Comparison of ENCODE assay signal across 10 cellular contexts in the genomic region with DNA sequence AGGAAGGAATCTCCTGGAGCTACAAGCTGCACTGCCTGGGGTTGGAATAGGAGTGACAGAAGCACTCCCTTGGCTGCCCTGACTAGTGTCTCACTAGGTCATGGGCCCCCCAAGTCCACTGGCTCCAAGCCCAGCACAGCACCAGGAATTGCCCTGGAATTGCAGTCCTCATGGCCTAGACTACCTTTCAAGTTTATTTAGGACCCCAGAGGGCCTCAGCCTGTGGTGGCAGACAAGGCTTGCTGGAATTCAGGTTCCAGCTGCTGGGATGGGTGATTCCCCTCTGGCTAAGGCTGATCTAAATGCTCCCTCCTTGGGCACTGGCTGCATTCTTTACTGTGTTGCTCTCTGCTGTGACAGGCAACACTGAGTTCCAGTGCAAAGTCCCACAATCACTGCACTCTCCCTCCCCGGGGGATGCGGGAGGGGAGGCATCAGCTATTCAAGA. TPM values are rescaled to one million over a fixed set of nuclear protein-coding genes. Genes with fewer than 3 reads are reported as not detected.
DNase-seq lines count a peak whose midpoint lies in the region; ATAC-seq and TF ChIP-seq lines count a peak whose summit lies in the region.
"Had no signal": no experiment of that assay in that cellular context is flagged by ENCODE, and none has a peak within 500 bp of the region (broad histone marks: within the 10 kb centered on the region; RNA-seq: fewer than 3 reads in every experiment).

No MANE protein-coding gene starts in this region.

- ATAC-seq in HG03139 (IDR thresholded peaks at IDR 0.05; ENCODE audit: unreplicated experiment): no peak

- peak overlapping the region; percentile 68 for H3K4me3 Mint-ChIP-seq in HFFc6
- H3K4me3 Mint-ChIP-seq: T-helper 1 cell treated with Interleukin-12 subunit alpha and Interleukin-12 subunit beta and Interleukin-4 antibody, amounts not matched to agents 30 μg/mL and 1 μg/mL, for 36 hours had no signal

- H2AFZ ChIP-seq in smooth muscle cell (ENCODE audit: low read depth): no peak overlapping the region

- H3K9me3 Mint-ChIP-seq in HFFc6: no peaks in the 10 kb centered on the region; the same call in 1 of the 2 replicates

- H3K79me2 ChIP-seq in smooth muscle cell (ENCODE audit: low read depth): no peaks in the 10 kb centered on the region

- no peak overlapping the region for H3K9ac ChIP-seq in smooth muscle cell (ENCODE audit: low read depth)

- H3K27ac Mint-ChIP-seq in HFFc6: peak overlapping the region; percentile 93
- H3K27ac Mint-ChIP-seq: T-helper 1 cell treated with Interleukin-12 subunit alpha and Interleukin-12 subunit beta and Interleukin-4 antibody, amounts not matched to agents 30 μg/mL and 1 μg/mL, for 36 hours had no signal

- peaks cover 55% of the 10 kb centered on the region for H3K4me1 Mint-ChIP-seq in HFFc6 (ENCODE audit: low read depth)

- TF ChIP-seq CTCF in HFFc6 (IDR thresholded peaks at IDR 0.05) (no peak), brain microvascular endothelial cell (IDR thresholded peaks at IDR 0.05; ENCODE audit: low read depth, low read length, missing control alignments) (no peak), smooth muscle cell (IDR thresholded peaks at IDR 0.05; ENCODE audit: borderline replicate concordance, insufficient read depth, poor library complexity, severe bottlenecking) (no peak)

- H3K36me3 ChIP-seq in brain microvascular endothelial cell (replicated peaks) (peaks cover 20% of the 10 kb centered on the region), smooth muscle cell (ENCODE audit: low read depth) (peaks cover 2% of the 10 kb centered on the region)

- H3K36me3 Mint-ChIP-seq in HFFc6 (ENCODE audit: low read depth): peaks cover 64% of the 10 kb centered on the region

- no peaks in the 10 kb centered on the region for H3K27me3 ChIP-seq in brain microvascular endothelial cell (replicated peaks)
- no peaks in the 10 kb centered on the region for H3K27me3 ChIP-seq in smooth muscle cell (ENCODE audit: low read depth)

- no peaks in the 10 kb centered on the region for H4K20me1 ChIP-seq in smooth muscle cell (ENCODE audit: low read depth)

- H3K4me2 ChIP-seq in smooth muscle cell: peak overlapping the region; percentile 1

- peaks cover 15% of the 10 kb centered on the region for H3F3A ChIP-seq in smooth muscle cell (ENCODE audit: low read depth)

- 87% methylated on average over 2 of the region's 2 CpGs for WGBS in smooth muscle cell (ENCODE audit: low lambda C conversion rate)

- no peaks in the 10 kb centered on the region for H3K9me3 ChIP-seq in smooth muscle cell (replicated peaks; ENCODE audit: low read depth)

- no peaks in the 10 kb centered on the region for H3K4me1 ChIP-seq in smooth muscle cell (ENCODE audit: low read depth)

- H3K4me3 ChIP-seq in brain microvascular endothelial cell (ENCODE audit: low read depth, low read length) (no peak overlapping the region), smooth muscle cell (no peak overlapping the region)

- DNase-seq in HFFc6 (peak; percentile 13), brain microvascular endothelial cell (peak; percentile 11), iris pigment epithelial cell (ENCODE audit: low read depth) (peak; percentile 15), smooth muscle cell (lab: John Stamatoyannopoulos, UW; ENCODE audit: unreplicated experiment) (no peak), inferior parietal cortex (ENCODE audit: extremely low spot score) (no peak), dermis blood vessel endothelial cell (no peak), activated gamma-delta T cell treated with Interleukin-2 at 50 U/mL for 16 hours (no peak)
- DNase-seq: COR-L47 had no signal

- peaks cover 1% of the 10 kb centered on the region for H3K27me3 Mint-ChIP-seq in HFFc6 (ENCODE audit: insufficient read depth)

- in situ Hi-C loops in brain microvascular endothelial cell (cut with HindIII; ENCODE audit: low pct_ligation_motif_present, low sequenced_read_pairs): no loop called here

- peak overlapping the region; percentile 72 for H3K27ac ChIP-seq in brain microvascular endothelial cell
- H3K27ac ChIP-seq in smooth muscle cell (ENCODE audit: low read depth): peak overlapping the region; percentile 85

RNA-seq across cellular contexts. Expression of a gene that starts 14.0 kb away (rescaled TPM):
- 10 to 100 TPM; 37.7 to 51.0 (median 43.5) TPM for total RNA-seq in HFFc6 (2021; fragmentation: NEBNext Ultra II Directional; extraction: Animal tissue kit (Norgen Biotek cat#: 25700))
- 19.4 and 20.5 TPM in 2 replicates for total RNA-seq in smooth muscle cell
- 15.8 and 18.8 TPM in 2 replicates for polyA plus RNA-seq in smooth muscle cell
- 18.2 and 18.6 TPM in 2 replicates for total RNA-seq in dermis blood vessel endothelial cell

RNA-seq across cellular contexts. Expression of a gene that starts 14.3 kb away (rescaled TPM):
- 10 to 100 TPM; 43.2 to 55.8 (median 54.0) TPM for total RNA-seq in HFFc6 (2021; fragmentation: NEBNext Ultra II Directional; extraction: Animal tissue kit (Norgen Biotek cat#: 25700))
- 15.7 and 18.9 TPM in 2 replicates for total RNA-seq in smooth muscle cell
- polyA plus RNA-seq in smooth muscle cell: 6.3 and 6.6 TPM in 2 replicates
- total RNA-seq in dermis blood vessel endothelial cell: 40.7 and 63.1 TPM in 2 replicates

Comparison
In these comparisons a context has a peak if more than half of its experiments do, and no peak if none do; other contexts are left out.
1. DNase-seq: peak in HFFc6 (single experiment), brain microvascular endothelial cell (single experiment) and iris pigment epithelial cell (single experiment); none in smooth muscle cell (single experiment), inferior parietal cortex (single experiment), dermis blood vessel endothelial cell (single experiment) and activated gamma-delta T cell treated with Interleukin-2 at 50 U/mL for 16 hours (single experiment).